ENCODE assay signal across 8 cellular contexts in the genomic region with DNA sequence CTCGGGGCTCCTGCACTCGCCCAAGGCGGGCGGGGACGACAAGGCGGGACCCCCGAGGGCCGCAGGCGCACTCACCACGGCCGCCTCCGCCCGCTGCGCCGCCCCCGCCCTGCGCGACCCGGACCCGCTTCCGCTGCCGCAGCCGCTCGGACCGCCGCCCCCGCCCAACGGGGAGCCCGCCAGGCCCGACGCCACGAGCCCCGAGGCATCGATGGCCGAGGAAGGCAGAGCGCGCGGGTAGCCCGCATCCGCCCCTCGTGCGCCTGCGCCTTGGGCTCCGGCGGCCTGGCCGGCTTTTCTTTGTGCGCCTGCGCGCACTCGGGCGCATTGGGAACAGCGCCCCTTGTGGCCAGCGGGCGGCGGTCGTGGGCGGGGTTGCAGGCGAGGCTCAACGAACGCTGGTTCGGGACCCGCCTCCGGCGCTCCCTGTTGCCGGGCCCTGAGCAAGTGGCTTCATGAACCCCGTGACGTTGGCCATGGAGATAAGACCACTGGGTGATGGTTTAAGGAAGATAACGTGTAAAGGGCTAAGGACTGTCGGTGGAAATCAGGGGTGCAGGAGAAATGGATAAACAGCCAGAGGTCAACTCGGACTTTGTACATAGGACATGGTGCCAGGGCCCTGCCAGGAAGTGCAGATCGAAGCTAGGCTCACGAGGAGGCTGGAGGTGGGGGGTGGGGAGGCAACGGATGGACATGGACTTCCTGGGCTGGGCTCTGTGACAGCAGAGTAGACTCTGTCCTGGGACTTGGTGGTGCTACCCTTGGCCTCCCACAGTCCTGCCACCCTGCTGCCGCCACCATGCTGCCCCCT. TPM values are rescaled to one million over a fixed set of nuclear protein-coding genes. Genes with fewer than 3 reads are reported as not detected.
DNase-seq lines count a peak whose midpoint lies in the region; TF ChIP-seq lines count a peak whose summit lies in the region.

A gene (plus strand): TSS at position 725 of the 814 bp plus-strand sequence. CDS start 78 bp downstream, at position 803.
A gene with protein sequence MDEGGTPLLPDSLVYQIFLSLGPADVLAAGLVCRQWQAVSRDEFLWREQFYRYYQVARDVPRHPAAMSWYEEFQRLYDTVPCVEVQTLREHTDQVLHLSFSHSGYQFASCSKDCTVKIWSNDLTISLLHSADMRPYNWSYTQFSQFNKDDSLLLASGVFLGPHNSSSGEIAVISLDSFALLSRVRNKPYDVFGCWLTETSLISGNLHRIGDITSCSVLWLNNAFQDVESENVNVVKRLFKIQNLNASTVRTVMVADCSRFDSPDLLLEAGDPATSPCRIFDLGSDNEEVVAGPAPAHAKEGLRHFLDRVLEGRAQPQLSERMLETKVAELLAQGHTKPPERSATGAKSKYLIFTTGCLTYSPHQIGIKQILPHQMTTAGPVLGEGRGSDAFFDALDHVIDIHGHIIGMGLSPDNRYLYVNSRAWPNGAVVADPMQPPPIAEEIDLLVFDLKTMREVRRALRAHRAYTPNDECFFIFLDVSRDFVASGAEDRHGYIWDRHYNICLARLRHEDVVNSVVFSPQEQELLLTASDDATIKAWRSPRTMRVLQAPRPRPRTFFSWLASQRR (minus strand): TSS at position 220 of the 814 bp plus-strand sequence. CDS start 655 bp downstream, outside the sequence.

- H3K4me3 Mint-ChIP-seq in activated naive CD4-positive, alpha-beta T cell treated with anti-CD3 and anti-CD28 coated beads, Interleukin-2, amount 50 U/mL, for 24 hours, result peak within 1 kb of the TSS; percentile 85

- H3K4me3 ChIP-seq in GM08714 (ENCODE audit: low read length) (peak within 1 kb of the TSS; percentile 84), HFF-Myc (replicated peaks; ENCODE audit: low read depth, low read length) (peak within 1 kb of the TSS; percentile 80)

- DNase-seq in HFF-Myc (ENCODE audit: extremely low read depth, low read depth), result peak; percentile 69
- DNase-seq in MV-4-11 (lab: John Stamatoyannopoulos, UW), result peak; percentile 88
- DNase-seq in SK-N-DZ (ENCODE audit: low spot score), result peak; percentile 90
- peak; percentile 96 for DNase-seq in glomerular visceral epithelial cell (ENCODE audit: extremely low spot score)
- peak; percentile 88 for DNase-seq in occipital lobe (lab: John Stamatoyannopoulos, UW)

- peak; percentile 92 for TF ChIP-seq CTCF in HFF-Myc (IDR thresholded peaks at IDR 0.05; ENCODE audit: low read depth, low read length, missing control alignments)

- peak within 1 kb of the TSS; percentile 84 for H3K27ac Mint-ChIP-seq in activated naive CD4-positive, alpha-beta T cell treated with anti-CD3 and anti-CD28 coated beads, Interleukin-2, amount 50 U/mL, for 24 hours

- peaks cover 1% of the 10 kb centered on the region for H3K36me3 Mint-ChIP-seq in activated naive CD4-positive, alpha-beta T cell treated with anti-CD3 and anti-CD28 coated beads, Interleukin-2, amount 50 U/mL, for 24 hours

- no peaks in the 10 kb centered on the region for H3K9me3 Mint-ChIP-seq in activated naive CD4-positive, alpha-beta T cell treated with anti-CD3 and anti-CD28 coated beads, Interleukin-2, amount 50 U/mL, for 24 hours

- peak within 1 kb of the TSS; percentile 78 for H3K27ac ChIP-seq in temporal lobe (ENCODE audit: low read depth, low read length)

- H3K4me1 Mint-ChIP-seq in activated naive CD4-positive, alpha-beta T cell treated with anti-CD3 and anti-CD28 coated beads, Interleukin-2, amount 50 U/mL, for 24 hours, result peaks cover 9% of the 10 kb centered on the region

- no peaks in the 10 kb centered on the region for H3K27me3 Mint-ChIP-seq in activated naive CD4-positive, alpha-beta T cell treated with anti-CD3 and anti-CD28 coated beads, Interleukin-2, amount 50 U/mL, for 24 hours

RNA-seq across cellular contexts. Expression of the first gene that starts in this region (rescaled TPM):
- polyA plus RNA-seq in SK-N-DZ (2014; cell fraction: cytosol; rRNA removed), result not detected in 2 replicates
- polyA plus RNA-seq in SK-N-DZ (2014; cell fraction: nucleus; rRNA removed), result 0.79 and 1.6 TPM in 2 replicates
- not detected for total RNA-seq in occipital lobe
- not detected for total RNA-seq in temporal lobe

RNA-seq across cellular contexts. Expression of the second gene that starts in this region (rescaled TPM):
- 85.0 and 89.0 TPM in 2 replicates for polyA plus RNA-seq in SK-N-DZ (2014; cell fraction: cytosol; rRNA removed)
- polyA plus RNA-seq in SK-N-DZ (2014; cell fraction: nucleus; rRNA removed), result 443 and 578 TPM in 2 replicates
- total RNA-seq in occipital lobe (53.7 TPM), temporal lobe (41.8 TPM)

Comparison
In these comparisons a context has a peak if more than half of its experiments do, and no peak if none do; other contexts are left out.
1. Peak in every context shown above with its lines: DNase-seq, H3K4me3 ChIP-seq and H3K27ac ChIP-seq.